ENCODE assay signal across 7 cellular contexts in genomic region chr4:90733211-90733610, GRCh38.
"Had no signal": no experiment of that assay in that cellular context is flagged by ENCODE, and none has a peak within 500 bp of the region (broad histone marks: within the 10 kb centered on the region; RNA-seq: fewer than 3 reads in every experiment).

No MANE protein-coding gene starts in this region.

- FAIRE-seq: G401.6, GM12891, GM12892, GM18507, GM19239 had no signal

- DNase-seq: GDM1, GF-D8 had no signal
